In the genomic region with DNA sequence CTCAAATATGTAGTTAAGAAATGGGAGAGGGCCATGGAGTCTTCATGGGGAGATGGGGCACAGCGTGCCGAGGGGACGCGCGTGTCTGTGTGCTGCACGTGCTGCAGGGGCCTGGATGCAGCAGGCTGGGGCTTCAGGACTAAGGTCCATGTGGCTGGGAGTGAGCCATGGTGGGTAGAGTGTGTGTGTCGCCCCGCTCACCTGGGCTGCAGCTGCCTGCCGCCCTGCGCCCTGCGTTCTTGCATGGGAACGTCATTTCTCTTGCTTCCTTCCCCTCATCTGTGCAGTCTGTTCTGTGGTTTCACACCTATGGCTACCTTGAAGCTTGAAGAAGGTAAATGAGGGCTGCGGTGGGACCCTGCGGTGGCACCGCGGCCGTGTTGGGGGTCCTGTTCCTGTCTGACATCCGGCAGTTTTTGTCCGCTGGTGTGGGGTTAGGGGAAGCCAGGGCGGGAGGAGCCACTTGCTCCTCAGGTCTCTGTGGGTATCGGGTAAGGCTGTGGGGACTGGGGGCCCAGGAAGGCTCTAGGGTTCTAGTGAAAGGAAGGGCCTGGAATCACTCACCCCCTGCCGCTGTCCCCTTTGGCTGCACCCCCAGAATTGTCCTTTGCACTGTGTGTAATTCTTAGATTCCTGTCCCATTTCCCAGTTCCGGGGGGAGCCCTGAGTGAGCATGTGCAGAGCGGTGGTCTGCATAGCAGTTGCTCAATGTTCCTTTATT, we compare ENCODE assay signal across 1 cellular context.
TF ChIP-seq lines count a peak whose summit lies in the region.

No MANE protein-coding gene starts in this region.

TF ChIP-seq in H1, 55 proteins besides CTCF, POLR2A, EP300 and RAD21:
- TF ChIP-seq EZH2 (IDR thresholded peaks at IDR 0.05; ENCODE audit: low read depth, low read length, severe bottlenecking) = no peak
- no peak for TF ChIP-seq KDM4A (IDR thresholded peaks at IDR 0.05; ENCODE audit: low read depth, low read length, severe bottlenecking)
- TF ChIP-seq SUZ12 (IDR thresholded peaks at IDR 0.05; ENCODE audit: low read length) = no peak
- TF ChIP-seq BRCA1 (IDR thresholded peaks at IDR 0.05; ENCODE audit: low read depth, low read length) = no peak
- no peak for TF ChIP-seq HDAC2 (IDR thresholded peaks at IDR 0.05; ENCODE audit: borderline replicate concordance in 1 of 2, low read depth in 2 of 2, low read length in 2 of 2)
- TF ChIP-seq HDAC6 (IDR thresholded peaks at IDR 0.05; ENCODE audit: low read depth, low read length) = no peak
- no peak for TF ChIP-seq BACH1 (IDR thresholded peaks at IDR 0.05; ENCODE audit: low read length)
- TF ChIP-seq RBBP5 (IDR thresholded peaks at IDR 0.05; ENCODE audit: borderline replicate concordance, low read depth, low read length) = no peak
- no peak for TF ChIP-seq MAFK (IDR thresholded peaks at IDR 0.05; ENCODE audit: low read depth, low read length)
- no peak for TF ChIP-seq TEAD4 (IDR thresholded peaks at IDR 0.05; ENCODE audit: low read depth, low read length)
- no peak for TF ChIP-seq RFX5 (IDR thresholded peaks at IDR 0.05; ENCODE audit: borderline replicate concordance, low read depth, low read length)
- no peak for TF ChIP-seq SRF (IDR thresholded peaks at IDR 0.05; ENCODE audit: low read depth, low read length)
- no peak for TF ChIP-seq TCF12 (IDR thresholded peaks at IDR 0.05; ENCODE audit: low read depth, low read length)
- no peak for TF ChIP-seq CBX8 (IDR thresholded peaks at IDR 0.05; ENCODE audit: borderline replicate concordance, low read depth, low read length)
- TF ChIP-seq TBP (IDR thresholded peaks at IDR 0.05; ENCODE audit: low read depth, low read length) = no peak
